ENCODE assay signal across 8 cellular contexts in the genomic region with DNA sequence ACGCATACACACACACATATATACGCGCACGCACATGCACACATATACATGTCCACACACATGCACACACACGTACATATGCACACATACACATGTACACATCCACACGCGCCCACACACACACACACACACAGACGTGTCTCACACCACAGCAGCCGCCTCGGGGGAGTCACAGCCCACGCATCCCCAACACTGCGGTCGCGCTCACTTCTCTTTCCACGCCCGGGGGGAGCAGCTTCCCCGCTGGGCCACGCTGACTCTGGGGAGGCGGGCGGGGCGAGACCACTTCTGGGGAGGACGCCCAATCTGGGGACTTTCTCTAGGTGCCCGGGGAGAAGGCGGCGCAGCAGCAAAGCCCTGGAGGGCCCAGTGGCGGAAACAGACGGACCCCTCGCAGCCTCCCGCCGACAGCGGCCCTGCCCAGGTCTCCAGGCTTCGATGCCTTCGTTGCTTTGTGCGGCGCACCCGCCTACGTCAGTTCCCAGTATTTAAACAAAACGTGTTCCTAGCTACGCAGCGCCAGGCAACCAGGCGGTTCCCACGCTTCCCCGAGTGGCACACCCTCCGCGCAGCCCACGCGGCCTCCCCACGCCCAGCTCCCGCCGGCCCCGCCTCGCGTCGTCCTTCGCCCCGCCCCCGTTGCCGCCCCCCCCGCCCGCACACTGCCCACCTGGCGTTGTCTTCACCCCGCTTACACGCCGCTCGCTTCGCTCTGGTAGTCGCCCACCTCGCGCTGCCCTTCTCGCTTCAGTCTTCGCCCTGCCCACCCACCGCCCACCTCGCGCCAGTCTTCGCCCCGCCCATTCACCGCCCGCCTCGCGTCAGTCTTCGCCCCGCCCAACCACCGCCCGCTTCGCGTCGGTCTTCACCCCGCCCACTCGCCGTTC. TPM values are rescaled to one million over a fixed set of nuclear protein-coding genes. Genes with fewer than 3 reads are reported as not detected.
DNase-seq lines count a peak whose midpoint lies in the region; ATAC-seq and TF ChIP-seq lines count a peak whose summit lies in the region.

No MANE protein-coding gene starts in this region.

- no peak for TF ChIP-seq CTCF in SK-N-SH (IDR thresholded peaks at IDR 0.05)
- no peak for TF ChIP-seq CTCF in astrocyte of the spinal cord (IDR thresholded peaks at IDR 0.05; ENCODE audit: low read depth, low read length)

- H3K4me2 ChIP-seq in SK-N-SH, result peak overlapping the region; percentile 83

- 6% methylated on average over 51 of the region's 90 CpGs for WGBS in SK-N-SH (ENCODE audit: low lambda C conversion rate)

- peaks cover 0 to 14% of the 10 kb centered on the region in 2 experiments; a peak in 1 of 4 replicates for H3K4me1 ChIP-seq in SK-N-SH (ENCODE audit: control insufficient read depth in 1 of 2, insufficient read depth in 2 of 2, low read depth in 1 of 2, low read length in 1 of 2)

- in situ Hi-C loops in astrocyte of the spinal cord (cut with HindIII; ENCODE audit: low sequenced_read_pairs), result no loop called here

- H3K9me2 ChIP-seq in SK-N-SH, result no peaks in the 10 kb centered on the region

- peaks cover 34% of the 10 kb centered on the region for H3K79me2 ChIP-seq in SK-N-SH (ENCODE audit: insufficient read depth)

- no peak for TF ChIP-seq EP300 in SK-N-SH (IDR thresholded peaks at IDR 0.05; ENCODE audit: borderline replicate concordance in 1 of 2, low read depth in 1 of 2, low read length in 1 of 2)

- peak overlapping the region; percentile 67 to 68 for H3K4me3 ChIP-seq in SK-N-SH (ENCODE audit: low read depth in 2 of 2, low read length in 1 of 2)
- H3K4me3 ChIP-seq in astrocyte of the spinal cord (ENCODE audit: low read depth, low read length), result peak overlapping the region; percentile 59

- peak; percentile 69 for DNase-seq in activated CD4-positive, alpha-beta T cell treated with anti-CD3 and anti-CD28 coated beads for 1 hour
- DNase-seq in activated CD4-positive, alpha-beta T cell treated with anti-CD3 and anti-CD28 coated beads, Interleukin-2, amount 50 U/mL, for 48 hours, result no peak
- no peak for DNase-seq in SK-N-SH
- no peak for DNase-seq in astrocyte of the spinal cord (ENCODE audit: low read depth, low spot score)
- DNase-seq in inferior parietal cortex (ENCODE audit: extremely low spot score), result peak; percentile 53
- peak; percentile 49 to 75 for DNase-seq in stimulated activated CD4-positive, alpha-beta T cell treated with anti-CD3 and anti-CD28 coated beads, Interleukin-1b, Interleukin-23, amount 100 ng/mL, for 4 hours (ENCODE audit: low read depth in 2 of 2)
- DNase-seq in AG08396 (ENCODE audit: low spot score), result no peak

- CTCF ChIA-PET in SK-N-SH (lab: Yijun Ruan, JAX), result interaction anchor here (1.3 to 1.4 kb wide), 2 partner anchors 16 to 122 kb away, joined by 3 to 5 read pairs; no protein-coding TSS in a partner anchor

- no peak for TF ChIP-seq RAD21 in SK-N-SH (IDR thresholded peaks at IDR 0.05; ENCODE audit: low read length)

- H4K20me1 ChIP-seq in SK-N-SH (ENCODE audit: insufficient read depth), result peaks cover 7% of the 10 kb centered on the region; the same call in 1 of the 2 replicates

- no peaks in the 10 kb centered on the region for H3K9me3 ChIP-seq in SK-N-SH

- no peaks in the 10 kb centered on the region for H3F3A ChIP-seq in SK-N-SH (replicated peaks; ENCODE audit: insufficient read depth)

- H3K9ac ChIP-seq in SK-N-SH, result peak overlapping the region; percentile 81

- H3K27ac ChIP-seq in SK-N-SH (ENCODE audit: low read depth in 2 of 2, low read length in 1 of 2), result peak overlapping the region; percentile 62 to 78

- POLR2A ChIA-PET in SK-N-SH (lab: Yijun Ruan, JAX), result interaction anchor here (1.1 to 1.5 kb wide), 2 partner anchors 75 to 214 kb away, joined by 4 to 8 read pairs; a partner anchor contains a TSS

- H3K36me3 ChIP-seq in SK-N-SH (replicated peaks in 1 of 2; ENCODE audit: control insufficient read depth in 1 of 2, insufficient read depth in 2 of 2, low read length in 1 of 2), result peaks cover 4 to 6% of the 10 kb centered on the region in 2 experiments

- peak; percentile 52 for ATAC-seq in HG03103 (IDR thresholded peaks at IDR 0.05; ENCODE audit: low read depth, unreplicated experiment)

- H3K27me3 ChIP-seq in SK-N-SH (ENCODE audit: insufficient read depth), result no peaks in the 10 kb centered on the region

- peak overlapping the region; percentile 84 for H2AFZ ChIP-seq in SK-N-SH (ENCODE audit: low read depth)

TF ChIP-seq in SK-N-SH, 30 proteins besides CTCF, POLR2A, EP300 and RAD21:
- TF ChIP-seq SIN3A (IDR thresholded peaks at IDR 0.05; ENCODE audit: borderline replicate concordance, low read depth, low read length) (peak; percentile 56; the same call in 1 of the 2 replicates), MXI1 (IDR thresholded peaks at IDR 0.05; ENCODE audit: low read depth, low read length) (peak; percentile 90), NRF1 (IDR thresholded peaks at IDR 0.05; ENCODE audit: low read depth, low read length) (peak; percentile 18; the same call in 1 of the 2 replicates), TCF12 (IDR thresholded peaks at IDR 0.05) (no peak), FOXJ3 (CRISPR knock-in tag; IDR thresholded peaks at IDR 0.05) (no peak), SMC3 (IDR thresholded peaks at IDR 0.05; ENCODE audit: low read depth, low read length) (no peak)
- TF ChIP-seq, protein P1, sequence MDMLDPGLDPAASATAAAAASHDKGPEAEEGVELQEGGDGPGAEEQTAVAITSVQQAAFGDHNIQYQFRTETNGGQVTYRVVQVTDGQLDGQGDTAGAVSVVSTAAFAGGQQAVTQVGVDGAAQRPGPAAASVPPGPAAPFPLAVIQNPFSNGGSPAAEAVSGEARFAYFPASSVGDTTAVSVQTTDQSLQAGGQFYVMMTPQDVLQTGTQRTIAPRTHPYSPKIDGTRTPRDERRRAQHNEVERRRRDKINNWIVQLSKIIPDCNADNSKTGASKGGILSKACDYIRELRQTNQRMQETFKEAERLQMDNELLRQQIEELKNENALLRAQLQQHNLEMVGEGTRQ (IDR thresholded peaks at IDR 0.05; ENCODE audit: borderline replicate concordance, low read depth, low read length), result no peak
- TF ChIP-seq, protein P2, sequence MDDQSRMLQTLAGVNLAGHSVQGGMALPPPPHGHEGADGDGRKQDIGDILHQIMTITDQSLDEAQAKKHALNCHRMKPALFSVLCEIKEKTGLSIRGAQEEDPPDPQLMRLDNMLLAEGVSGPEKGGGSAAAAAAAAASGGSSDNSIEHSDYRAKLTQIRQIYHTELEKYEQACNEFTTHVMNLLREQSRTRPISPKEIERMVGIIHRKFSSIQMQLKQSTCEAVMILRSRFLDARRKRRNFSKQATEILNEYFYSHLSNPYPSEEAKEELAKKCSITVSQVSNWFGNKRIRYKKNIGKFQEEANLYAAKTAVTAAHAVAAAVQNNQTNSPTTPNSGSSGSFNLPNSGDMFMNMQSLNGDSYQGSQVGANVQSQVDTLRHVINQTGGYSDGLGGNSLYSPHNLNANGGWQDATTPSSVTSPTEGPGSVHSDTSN (IDR thresholded peaks at IDR 0.05), result peak; percentile 67
- TF ChIP-seq, protein P3, sequence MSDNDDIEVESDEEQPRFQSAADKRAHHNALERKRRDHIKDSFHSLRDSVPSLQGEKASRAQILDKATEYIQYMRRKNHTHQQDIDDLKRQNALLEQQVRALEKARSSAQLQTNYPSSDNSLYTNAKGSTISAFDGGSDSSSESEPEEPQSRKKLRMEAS (IDR thresholded peaks at IDR 0.05; ENCODE audit: low read depth), result peak; percentile 85

RNA-seq across cellular contexts. Expression of a gene that starts 0.8 kb away (rescaled TPM):
- 51.4 and 57.6 TPM in 2 replicates for polyA plus RNA-seq in SK-N-SH (2012; rRNA removed)
- 49.3 TPM in 2 replicates for polyA plus RNA-seq in SK-N-SH (2012; cell fraction: cytosol; rRNA removed)
- polyA plus RNA-seq in SK-N-SH (2012; cell fraction: nucleus; rRNA removed), result 87.7 and 88.3 TPM in 2 replicates

RNA-seq across cellular contexts. Expression of a gene that starts 45.1 kb away (rescaled TPM):
- polyA plus RNA-seq in SK-N-SH (2012; rRNA removed), result 86.9 and 158 TPM in 2 replicates
- polyA plus RNA-seq in SK-N-SH (2012; cell fraction: cytosol; rRNA removed), result 140 and 195 TPM in 2 replicates
- 45.0 and 80.6 TPM in 2 replicates for polyA plus RNA-seq in SK-N-SH (2012; cell fraction: nucleus; rRNA removed)

Comparison
In these comparisons a context has a peak if more than half of its experiments do, and no peak if none do; other contexts are left out.
1. DNase-seq: peak in activated CD4-positive, alpha-beta T cell treated with anti-CD3 and anti-CD28 coated beads for 1 hour (single experiment), inferior parietal cortex (single experiment) and stimulated activated CD4-positive, alpha-beta T cell treated with anti-CD3 and anti-CD28 coated beads, Interleukin-1b, Interleukin-23, amount 100 ng/mL, for 4 hours (2 of 2); none in activated CD4-positive, alpha-beta T cell treated with anti-CD3 and anti-CD28 coated beads, Interleukin-2, amount 50 U/mL, for 48 hours (0 of 2), SK-N-SH (single experiment), astrocyte of the spinal cord (single experiment) and AG08396 (single experiment).